ENCODE assay signal across 23 cellular contexts in the genomic region with DNA sequence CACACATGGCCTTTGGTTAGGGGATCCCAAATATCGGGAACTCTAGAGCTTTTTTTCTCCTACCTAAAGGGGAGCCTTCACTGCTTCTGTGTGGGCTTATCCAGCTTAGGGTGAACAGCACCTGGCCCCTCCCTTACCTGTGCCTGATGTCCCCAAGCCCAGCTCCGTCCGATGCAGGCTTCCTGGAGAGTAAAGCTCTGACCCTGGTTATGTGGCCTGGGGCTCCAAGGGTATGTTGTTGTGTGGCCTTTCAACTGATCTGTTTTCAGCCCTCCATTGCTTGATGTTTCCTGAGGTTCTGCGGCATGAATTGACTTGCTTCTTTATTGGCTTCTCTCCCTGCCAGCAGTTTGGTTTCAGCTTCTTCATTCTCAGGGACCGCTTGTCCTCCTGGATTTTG.
DNase-seq lines count a peak whose midpoint lies in the region; ATAC-seq and TF ChIP-seq lines count a peak whose summit lies in the region.
"Had no signal": no experiment of that assay in that cellular context is flagged by ENCODE, and none has a peak within 500 bp of the region (broad histone marks: within the 10 kb centered on the region; RNA-seq: fewer than 3 reads in every experiment).

No MANE protein-coding gene starts in this region.

- intact Hi-C loops in CD14-positive monocyte (cut with micrococcal nuclease) (loop anchor here in 1 of 2 donors (5.0 kb wide), 1 partner anchor 67 kb away; a partner anchor contains a TSS), left ventricle myocardium inferior (cut with micrococcal nuclease) (no loop called here), cardiac septum (cut with DNase I) (loop anchor here (5.0 kb wide), 3 partner anchors 67 to 197 kb away; a partner anchor contains a TSS)

- ATAC-seq in WTC11 (no peak), esophagus mucosa (peak; percentile 33), HG02798 (IDR thresholded peaks at IDR 0.05; ENCODE audit: poor library complexity, unreplicated experiment) (no peak)

- H3K27me3 Mint-ChIP-seq in CD14-positive monocyte (ENCODE audit: low read depth in 3 of 3) (peaks cover 1% of the 10 kb centered on the region in 3 donors), WTC11 (ENCODE audit: low read depth) (no peaks in the 10 kb centered on the region)

- peak overlapping the region; percentile 89 for H3K27ac ChIP-seq in neutrophil
- H3K27ac ChIP-seq in left ventricle myocardium inferior (replicated peaks), result no peak overlapping the region
- H3K27ac ChIP-seq: C4-2B, Peyer's patch had no signal

- H3K36me3 ChIP-seq in neutrophil (peaks cover 4% of the 10 kb centered on the region), left ventricle myocardium inferior (no peaks in the 10 kb centered on the region)
- H3K36me3 ChIP-seq: MG63, Peyer's patch had no signal

- DNase-seq in CD14-positive monocyte (ENCODE audit: low spot score) (no peak), WTC11 (ENCODE audit: low spot score) (no peak), retina (no peak), left ventricle myocardium inferior (no peak), cardiac septum (ENCODE audit: low spot score) (no peak)
- DNase-seq: 8988T; DMS53; GF-D8; H7; Kasumi-1; MG63; NCI-H1048; NCI-H1417 treated with DMSO at 0.1 percent for 48 hours; NCI-H1930; NCI-H226; NCI-H524; NCI-H774; NK-92 treated with Interleukin-12 subunit alpha and Interleukin-12 subunit beta, amount 100 ng/mL, for 24 hours; Peyer's patch had no signal

- H3K27me3 ChIP-seq in neutrophil (no peaks in the 10 kb centered on the region), left ventricle myocardium inferior (ENCODE audit: low read depth) (no peaks in the 10 kb centered on the region)
- H3K27me3 ChIP-seq: MG63, Peyer's patch had no signal

- H3K4me1 ChIP-seq in neutrophil (ENCODE audit: control insufficient read depth in 1 of 2, insufficient read depth in 1 of 2, low read depth in 1 of 2, low read length in 1 of 2) (peaks cover 96 to 97% of the 10 kb centered on the region in 2 experiments), left ventricle myocardium inferior (peaks cover 7% of the 10 kb centered on the region)

- H3K9me3 Mint-ChIP-seq in CD14-positive monocyte (no peaks in the 10 kb centered on the region), WTC11 (no peaks in the 10 kb centered on the region)

- peaks cover 17 to 35% of the 10 kb centered on the region in 2 donors for H3K36me3 Mint-ChIP-seq in CD14-positive monocyte
- no peaks in the 10 kb centered on the region for H3K36me3 Mint-ChIP-seq in WTC11

- H3K4me3 ChIP-seq in neutrophil (ENCODE audit: low read depth in 1 of 2, low read length in 1 of 2) (peak overlapping the region in 1 of 2 experiments; percentile 23), left ventricle myocardium inferior (no peak overlapping the region)
- H3K4me3 ChIP-seq: MG63, Peyer's patch had no signal

- POLR2A ChIA-PET in WTC11 (lab: Charles Lee), result no interaction called here

- H3K27ac Mint-ChIP-seq in CD14-positive monocyte, result peak overlapping the region; percentile 89 to 99 (median 97)
- peak overlapping the region; percentile 38; the same call in 1 of the 2 replicates for H3K27ac Mint-ChIP-seq in WTC11

- H3K4me1 Mint-ChIP-seq in CD14-positive monocyte, result peaks cover 91% of the 10 kb centered on the region
- peaks cover 34% of the 10 kb centered on the region for H3K4me1 Mint-ChIP-seq in WTC11

- CTCF ChIA-PET in WTC11 (lab: Charles Lee), result interaction anchor here (0.9 kb wide), 1 partner anchor 51 kb away, joined by 3 read pairs; no protein-coding TSS in a partner anchor

- H3K4me3 Mint-ChIP-seq in CD14-positive monocyte, result peak overlapping the region in 1 of 2 donors; percentile 30
- no peak overlapping the region for H3K4me3 Mint-ChIP-seq in WTC11

- TF ChIP-seq CTCF in CD14-positive monocyte (IDR thresholded peaks at IDR 0.05) (no peak), WTC11 (IDR thresholded peaks at IDR 0.05) (no peak), neutrophil (IDR thresholded peaks at IDR 0.05) (no peak), left ventricle myocardium inferior (IDR thresholded peaks at IDR 0.05; ENCODE audit: borderline replicate concordance) (no peak)

- H3K9me3 ChIP-seq in neutrophil, result no peaks in the 10 kb centered on the region
- no peaks in the 10 kb centered on the region for H3K9me3 ChIP-seq in left ventricle myocardium inferior (replicated peaks)
- H3K9me3 ChIP-seq: MG63, Peyer's patch had no signal

TF ChIP-seq in WTC11, 78 proteins besides CTCF, POLR2A, EP300 and RAD21:
- TF ChIP-seq, protein P1, sequence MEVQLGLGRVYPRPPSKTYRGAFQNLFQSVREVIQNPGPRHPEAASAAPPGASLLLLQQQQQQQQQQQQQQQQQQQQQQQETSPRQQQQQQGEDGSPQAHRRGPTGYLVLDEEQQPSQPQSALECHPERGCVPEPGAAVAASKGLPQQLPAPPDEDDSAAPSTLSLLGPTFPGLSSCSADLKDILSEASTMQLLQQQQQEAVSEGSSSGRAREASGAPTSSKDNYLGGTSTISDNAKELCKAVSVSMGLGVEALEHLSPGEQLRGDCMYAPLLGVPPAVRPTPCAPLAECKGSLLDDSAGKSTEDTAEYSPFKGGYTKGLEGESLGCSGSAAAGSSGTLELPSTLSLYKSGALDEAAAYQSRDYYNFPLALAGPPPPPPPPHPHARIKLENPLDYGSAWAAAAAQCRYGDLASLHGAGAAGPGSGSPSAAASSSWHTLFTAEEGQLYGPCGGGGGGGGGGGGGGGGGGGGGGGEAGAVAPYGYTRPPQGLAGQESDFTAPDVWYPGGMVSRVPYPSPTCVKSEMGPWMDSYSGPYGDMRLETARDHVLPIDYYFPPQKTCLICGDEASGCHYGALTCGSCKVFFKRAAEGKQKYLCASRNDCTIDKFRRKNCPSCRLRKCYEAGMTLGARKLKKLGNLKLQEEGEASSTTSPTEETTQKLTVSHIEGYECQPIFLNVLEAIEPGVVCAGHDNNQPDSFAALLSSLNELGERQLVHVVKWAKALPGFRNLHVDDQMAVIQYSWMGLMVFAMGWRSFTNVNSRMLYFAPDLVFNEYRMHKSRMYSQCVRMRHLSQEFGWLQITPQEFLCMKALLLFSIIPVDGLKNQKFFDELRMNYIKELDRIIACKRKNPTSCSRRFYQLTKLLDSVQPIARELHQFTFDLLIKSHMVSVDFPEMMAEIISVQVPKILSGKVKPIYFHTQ (CRISPR knock-in tag; IDR thresholded peaks at IDR 0.05), result no peak
- TF ChIP-seq, protein P2, sequence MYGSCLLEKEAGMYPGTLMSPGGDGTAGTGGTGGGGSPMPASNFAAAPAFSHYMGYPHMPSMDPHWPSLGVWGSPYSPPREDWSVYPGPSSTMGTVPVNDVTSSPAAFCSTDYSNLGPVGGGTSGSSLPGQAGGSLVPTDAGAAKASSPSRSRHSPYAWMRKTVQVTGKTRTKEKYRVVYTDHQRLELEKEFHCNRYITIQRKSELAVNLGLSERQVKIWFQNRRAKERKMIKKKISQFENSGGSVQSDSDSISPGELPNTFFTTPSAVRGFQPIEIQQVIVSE (CRISPR knock-in tag; IDR thresholded peaks at IDR 0.05; ENCODE audit: borderline replicate concordance), result no peak
- TF ChIP-seq, protein P3, sequence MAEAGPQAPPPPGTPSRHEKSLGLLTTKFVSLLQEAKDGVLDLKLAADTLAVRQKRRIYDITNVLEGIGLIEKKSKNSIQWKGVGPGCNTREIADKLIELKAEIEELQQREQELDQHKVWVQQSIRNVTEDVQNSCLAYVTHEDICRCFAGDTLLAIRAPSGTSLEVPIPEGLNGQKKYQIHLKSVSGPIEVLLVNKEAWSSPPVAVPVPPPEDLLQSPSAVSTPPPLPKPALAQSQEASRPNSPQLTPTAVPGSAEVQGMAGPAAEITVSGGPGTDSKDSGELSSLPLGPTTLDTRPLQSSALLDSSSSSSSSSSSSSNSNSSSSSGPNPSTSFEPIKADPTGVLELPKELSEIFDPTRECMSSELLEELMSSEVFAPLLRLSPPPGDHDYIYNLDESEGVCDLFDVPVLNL (CRISPR knock-in tag; IDR thresholded peaks at IDR 0.05; ENCODE audit: borderline replicate concordance, low read depth), result no peak
- TF ChIP-seq, protein P4, sequence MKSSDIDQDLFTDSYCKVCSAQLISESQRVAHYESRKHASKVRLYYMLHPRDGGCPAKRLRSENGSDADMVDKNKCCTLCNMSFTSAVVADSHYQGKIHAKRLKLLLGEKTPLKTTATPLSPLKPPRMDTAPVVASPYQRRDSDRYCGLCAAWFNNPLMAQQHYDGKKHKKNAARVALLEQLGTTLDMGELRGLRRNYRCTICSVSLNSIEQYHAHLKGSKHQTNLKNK (CRISPR knock-in tag; IDR thresholded peaks at IDR 0.05), result no peak
- TF ChIP-seq, protein P5, sequence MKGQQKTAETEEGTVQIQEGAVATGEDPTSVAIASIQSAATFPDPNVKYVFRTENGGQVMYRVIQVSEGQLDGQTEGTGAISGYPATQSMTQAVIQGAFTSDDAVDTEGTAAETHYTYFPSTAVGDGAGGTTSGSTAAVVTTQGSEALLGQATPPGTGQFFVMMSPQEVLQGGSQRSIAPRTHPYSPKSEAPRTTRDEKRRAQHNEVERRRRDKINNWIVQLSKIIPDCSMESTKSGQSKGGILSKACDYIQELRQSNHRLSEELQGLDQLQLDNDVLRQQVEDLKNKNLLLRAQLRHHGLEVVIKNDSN (CRISPR knock-in tag; IDR thresholded peaks at IDR 0.05), result no peak
- TF ChIP-seq HMGA2 (CRISPR knock-in tag; IDR thresholded peaks at IDR 0.05), result no peak
- no peak for TF ChIP-seq RELA (CRISPR knock-in tag; IDR thresholded peaks at IDR 0.05; ENCODE audit: borderline replicate concordance)
- no peak for TF ChIP-seq ZNF138 (CRISPR knock-in tag; conservative IDR thresholded peaks at IDR 0.05)
- TF ChIP-seq TP53 (CRISPR knock-in tag; IDR thresholded peaks at IDR 0.05), result no peak
- no peak for TF ChIP-seq ZNF121 (CRISPR knock-in tag; IDR thresholded peaks at IDR 0.05)
- TF ChIP-seq FOXJ3 (CRISPR knock-in tag; IDR thresholded peaks at IDR 0.05; ENCODE audit: borderline replicate concordance), result no peak
